1 cellular context compared by ENCODE assay signal in genomic region chr4:169492436-169493163, GRCh38.
TF ChIP-seq lines count a peak whose summit lies in the region.

No MANE protein-coding gene starts in this region.

TF ChIP-seq in GM23338, 12 proteins besides CTCF, POLR2A, EP300 and RAD21 (continued from another document):
- no peak for TF ChIP-seq ZNF331 (CRISPR knock-in tag; IDR thresholded peaks at IDR 0.05; ENCODE audit: low read depth)
- TF ChIP-seq ZNF462 (CRISPR knock-in tag; IDR thresholded peaks at IDR 0.05) = no peak
- TF ChIP-seq JUNB (IDR thresholded peaks at IDR 0.05; ENCODE audit: unreplicated experiment) = no peak
- no peak for TF ChIP-seq REST (IDR thresholded peaks at IDR 0.05; ENCODE audit: unreplicated experiment)
- TF ChIP-seq EZH2phosphoT487 (IDR thresholded peaks at IDR 0.05; ENCODE audit: unreplicated experiment) = no peak
- TF ChIP-seq NANOG (IDR thresholded peaks at IDR 0.05; ENCODE audit: borderline replicate concordance) = no peak
TF ChIP-seq in GM23338: peak in this region for 0.
